In the genomic region with DNA sequence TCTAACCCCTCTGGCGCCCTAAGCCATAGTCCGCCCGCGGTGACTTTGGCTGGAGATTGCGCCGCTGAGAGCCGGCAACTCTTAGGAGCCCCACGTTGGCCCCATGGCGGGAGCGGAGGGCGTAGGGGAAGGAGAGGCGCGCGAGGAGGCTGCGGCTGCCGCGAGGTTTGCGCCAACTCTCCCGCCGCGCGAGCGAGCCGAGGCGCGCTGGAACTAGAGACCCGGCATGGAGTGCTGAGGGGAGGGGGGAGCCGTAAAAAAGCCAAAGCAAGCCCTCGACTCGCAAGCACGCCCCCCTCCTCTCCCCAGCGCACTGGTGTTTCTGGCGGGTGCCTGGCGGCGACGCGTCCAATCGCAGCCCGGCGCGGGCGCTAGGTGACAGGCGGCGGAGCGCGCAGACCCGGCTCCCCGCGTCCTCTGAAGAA, we compare ENCODE assay signal across 1 cellular context.
TF ChIP-seq lines count a peak whose summit lies in the region.

A gene with protein sequence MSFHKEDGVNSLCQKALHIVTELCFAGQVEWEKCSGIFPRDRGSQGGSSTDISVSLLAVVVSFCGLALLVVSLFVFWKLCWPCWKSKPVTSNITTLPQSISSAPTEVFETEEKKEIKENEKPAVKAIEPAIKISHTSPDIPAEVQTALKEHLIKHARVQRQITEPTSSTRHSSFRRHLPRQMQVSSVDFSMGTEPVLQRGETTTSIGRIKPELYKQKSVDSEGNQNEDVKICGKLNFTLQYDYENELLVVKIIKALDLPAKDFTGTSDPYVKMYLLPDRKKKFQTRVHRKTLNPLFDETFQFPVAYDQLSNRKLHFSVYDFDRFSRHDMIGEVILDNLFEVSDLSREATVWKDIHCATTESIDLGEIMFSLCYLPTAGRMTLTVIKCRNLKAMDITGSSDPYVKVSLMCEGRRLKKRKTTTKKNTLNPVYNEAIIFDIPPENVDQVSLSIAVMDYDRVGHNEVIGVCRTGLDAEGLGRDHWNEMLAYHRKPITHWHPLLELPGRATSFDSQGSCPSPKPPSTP (minus strand): TSS at position 233 of the 425 bp plus-strand sequence. CDS start 297 bp downstream, outside the sequence.

TF ChIP-seq in K562, 482 proteins besides CTCF, POLR2A, EP300 and RAD21 (continued from another document and continues in another):
- TF ChIP-seq, protein P1, sequence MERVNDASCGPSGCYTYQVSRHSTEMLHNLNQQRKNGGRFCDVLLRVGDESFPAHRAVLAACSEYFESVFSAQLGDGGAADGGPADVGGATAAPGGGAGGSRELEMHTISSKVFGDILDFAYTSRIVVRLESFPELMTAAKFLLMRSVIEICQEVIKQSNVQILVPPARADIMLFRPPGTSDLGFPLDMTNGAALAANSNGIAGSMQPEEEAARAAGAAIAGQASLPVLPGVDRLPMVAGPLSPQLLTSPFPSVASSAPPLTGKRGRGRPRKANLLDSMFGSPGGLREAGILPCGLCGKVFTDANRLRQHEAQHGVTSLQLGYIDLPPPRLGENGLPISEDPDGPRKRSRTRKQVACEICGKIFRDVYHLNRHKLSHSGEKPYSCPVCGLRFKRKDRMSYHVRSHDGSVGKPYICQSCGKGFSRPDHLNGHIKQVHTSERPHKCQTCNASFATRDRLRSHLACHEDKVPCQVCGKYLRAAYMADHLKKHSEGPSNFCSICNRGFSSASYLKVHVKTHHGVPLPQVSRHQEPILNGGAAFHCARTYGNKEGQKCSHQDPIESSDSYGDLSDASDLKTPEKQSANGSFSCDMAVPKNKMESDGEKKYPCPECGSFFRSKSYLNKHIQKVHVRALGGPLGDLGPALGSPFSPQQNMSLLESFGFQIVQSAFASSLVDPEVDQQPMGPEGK (CRISPR knock-in tag; IDR thresholded peaks at IDR 0.05; ENCODE audit: borderline replicate concordance), result no peak
- TF ChIP-seq LCOR (CRISPR knock-in tag; IDR thresholded peaks at IDR 0.05), result peak; percentile 55; the same call in 1 of the 2 replicates
- TF ChIP-seq, protein P2, sequence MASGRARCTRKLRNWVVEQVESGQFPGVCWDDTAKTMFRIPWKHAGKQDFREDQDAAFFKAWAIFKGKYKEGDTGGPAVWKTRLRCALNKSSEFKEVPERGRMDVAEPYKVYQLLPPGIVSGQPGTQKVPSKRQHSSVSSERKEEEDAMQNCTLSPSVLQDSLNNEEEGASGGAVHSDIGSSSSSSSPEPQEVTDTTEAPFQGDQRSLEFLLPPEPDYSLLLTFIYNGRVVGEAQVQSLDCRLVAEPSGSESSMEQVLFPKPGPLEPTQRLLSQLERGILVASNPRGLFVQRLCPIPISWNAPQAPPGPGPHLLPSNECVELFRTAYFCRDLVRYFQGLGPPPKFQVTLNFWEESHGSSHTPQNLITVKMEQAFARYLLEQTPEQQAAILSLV (tag; IDR thresholded peaks at IDR 0.05), result no peak
- TF ChIP-seq HBP1 (CRISPR knock-in tag; IDR thresholded peaks at IDR 0.05), result no peak
- peak; percentile 39 for TF ChIP-seq HNRNPLL (IDR thresholded peaks at IDR 0.05; ENCODE audit: low read depth, low read length, poor library complexity, severe bottlenecking)
- 0 out of 2 replicates have a peak, but pooled peaks have one; percentile 12 for TF ChIP-seq MYC (IDR thresholded peaks at IDR 0.05; ENCODE audit: low read depth, low read length)
- TF ChIP-seq MYC (CRISPR knock-in tag; IDR thresholded peaks at IDR 0.05; ENCODE audit: borderline replicate concordance, low read depth), result no peak
- TF ChIP-seq, protein P3, sequence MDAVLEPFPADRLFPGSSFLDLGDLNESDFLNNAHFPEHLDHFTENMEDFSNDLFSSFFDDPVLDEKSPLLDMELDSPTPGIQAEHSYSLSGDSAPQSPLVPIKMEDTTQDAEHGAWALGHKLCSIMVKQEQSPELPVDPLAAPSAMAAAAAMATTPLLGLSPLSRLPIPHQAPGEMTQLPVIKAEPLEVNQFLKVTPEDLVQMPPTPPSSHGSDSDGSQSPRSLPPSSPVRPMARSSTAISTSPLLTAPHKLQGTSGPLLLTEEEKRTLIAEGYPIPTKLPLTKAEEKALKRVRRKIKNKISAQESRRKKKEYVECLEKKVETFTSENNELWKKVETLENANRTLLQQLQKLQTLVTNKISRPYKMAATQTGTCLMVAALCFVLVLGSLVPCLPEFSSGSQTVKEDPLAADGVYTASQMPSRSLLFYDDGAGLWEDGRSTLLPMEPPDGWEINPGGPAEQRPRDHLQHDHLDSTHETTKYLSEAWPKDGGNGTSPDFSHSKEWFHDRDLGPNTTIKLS (IDR thresholded peaks at IDR 0.05; ENCODE audit: borderline replicate concordance, low read depth), result peak; percentile 40; the same call in 1 of the 2 replicates
- peak; percentile 42 for TF ChIP-seq RBM25 (IDR thresholded peaks at IDR 0.05; ENCODE audit: low read depth, low read length, severe bottlenecking)
- peak; percentile 47; the same call in 1 of the 2 replicates for TF ChIP-seq RB1 (IDR thresholded peaks at IDR 0.05; ENCODE audit: low read depth)
- TF ChIP-seq, protein P4, sequence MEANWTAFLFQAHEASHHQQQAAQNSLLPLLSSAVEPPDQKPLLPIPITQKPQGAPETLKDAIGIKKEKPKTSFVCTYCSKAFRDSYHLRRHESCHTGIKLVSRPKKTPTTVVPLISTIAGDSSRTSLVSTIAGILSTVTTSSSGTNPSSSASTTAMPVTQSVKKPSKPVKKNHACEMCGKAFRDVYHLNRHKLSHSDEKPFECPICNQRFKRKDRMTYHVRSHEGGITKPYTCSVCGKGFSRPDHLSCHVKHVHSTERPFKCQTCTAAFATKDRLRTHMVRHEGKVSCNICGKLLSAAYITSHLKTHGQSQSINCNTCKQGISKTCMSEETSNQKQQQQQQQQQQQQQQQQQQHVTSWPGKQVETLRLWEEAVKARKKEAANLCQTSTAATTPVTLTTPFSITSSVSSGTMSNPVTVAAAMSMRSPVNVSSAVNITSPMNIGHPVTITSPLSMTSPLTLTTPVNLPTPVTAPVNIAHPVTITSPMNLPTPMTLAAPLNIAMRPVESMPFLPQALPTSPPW (CRISPR knock-in tag; IDR thresholded peaks at IDR 0.05), result peak; percentile 57
- no peak for TF ChIP-seq IFI16 (CRISPR knock-in tag; IDR thresholded peaks at IDR 0.05)
- TF ChIP-seq YY1 (IDR thresholded peaks at IDR 0.05; ENCODE audit: borderline replicate concordance in 1 of 3, control insufficient read depth in 1 of 3, extremely low read depth in 1 of 3, insufficient read depth in 3 of 3, insufficient read length in 1 of 3, insufficient replicate concordance in 2 of 3, low read depth in 1 of 3, low read length in 2 of 3), result peak in 1 of 3 experiments; percentile 46
- peak; percentile 60 to 70 for TF ChIP-seq NRF1 (conservative IDR thresholded peaks at IDR 0.05 in 1 of 2, IDR thresholded peaks at IDR 0.05 in 1 of 2)
- no peak for TF ChIP-seq CUX1 (CRISPR knock-in tag; IDR thresholded peaks at IDR 0.05)
- TF ChIP-seq DACH1 (IDR thresholded peaks at IDR 0.05; ENCODE audit: partially characterized antibody), result no peak
- TF ChIP-seq ZNF165 (CRISPR knock-in tag; IDR thresholded peaks at IDR 0.05; ENCODE audit: borderline replicate concordance), result no peak
- TF ChIP-seq HDAC6 (IDR thresholded peaks at IDR 0.05; ENCODE audit: low read depth, low read length), result 0 out of 2 replicates have a peak, but pooled peaks have one; percentile 28
- TF ChIP-seq ATF1 (CRISPR knock-in tag; IDR thresholded peaks at IDR 0.05), result no peak
- peak; percentile 20; the same call in 1 of the 2 replicates for TF ChIP-seq ATF1 (tag; IDR thresholded peaks at IDR 0.05)
- TF ChIP-seq ZNF436 (CRISPR knock-in tag; IDR thresholded peaks at IDR 0.05), result no peak
- 0 out of 2 replicates have a peak, but pooled peaks have one; percentile 47 for TF ChIP-seq CTBP1 (IDR thresholded peaks at IDR 0.05; ENCODE audit: borderline replicate concordance)
- TF ChIP-seq, protein P5, sequence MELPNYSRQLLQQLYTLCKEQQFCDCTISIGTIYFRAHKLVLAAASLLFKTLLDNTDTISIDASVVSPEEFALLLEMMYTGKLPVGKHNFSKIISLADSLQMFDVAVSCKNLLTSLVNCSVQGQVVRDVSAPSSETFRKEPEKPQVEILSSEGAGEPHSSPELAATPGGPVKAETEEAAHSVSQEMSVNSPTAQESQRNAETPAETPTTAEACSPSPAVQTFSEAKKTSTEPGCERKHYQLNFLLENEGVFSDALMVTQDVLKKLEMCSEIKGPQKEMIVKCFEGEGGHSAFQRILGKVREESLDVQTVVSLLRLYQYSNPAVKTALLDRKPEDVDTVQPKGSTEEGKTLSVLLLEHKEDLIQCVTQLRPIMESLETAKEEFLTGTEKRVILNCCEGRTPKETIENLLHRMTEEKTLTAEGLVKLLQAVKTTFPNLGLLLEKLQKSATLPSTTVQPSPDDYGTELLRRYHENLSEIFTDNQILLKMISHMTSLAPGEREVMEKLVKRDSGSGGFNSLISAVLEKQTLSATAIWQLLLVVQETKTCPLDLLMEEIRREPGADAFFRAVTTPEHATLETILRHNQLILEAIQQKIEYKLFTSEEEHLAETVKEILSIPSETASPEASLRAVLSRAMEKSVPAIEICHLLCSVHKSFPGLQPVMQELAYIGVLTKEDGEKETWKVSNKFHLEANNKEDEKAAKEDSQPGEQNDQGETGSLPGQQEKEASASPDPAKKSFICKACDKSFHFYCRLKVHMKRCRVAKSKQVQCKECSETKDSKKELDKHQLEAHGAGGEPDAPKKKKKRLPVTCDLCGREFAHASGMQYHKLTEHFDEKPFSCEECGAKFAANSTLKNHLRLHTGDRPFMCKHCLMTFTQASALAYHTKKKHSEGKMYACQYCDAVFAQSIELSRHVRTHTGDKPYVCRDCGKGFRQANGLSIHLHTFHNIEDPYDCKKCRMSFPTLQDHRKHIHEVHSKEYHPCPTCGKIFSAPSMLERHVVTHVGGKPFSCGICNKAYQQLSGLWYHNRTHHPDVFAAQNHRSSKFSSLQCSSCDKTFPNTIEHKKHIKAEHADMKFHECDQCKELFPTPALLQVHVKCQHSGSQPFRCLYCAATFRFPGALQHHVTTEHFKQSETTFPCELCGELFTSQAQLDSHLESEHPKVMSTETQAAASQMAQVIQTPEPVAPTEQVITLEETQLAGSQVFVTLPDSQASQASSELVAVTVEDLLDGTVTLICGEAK (IDR thresholded peaks at IDR 0.05), result no peak
- TF ChIP-seq, protein P5 (CRISPR knock-in tag; IDR thresholded peaks at IDR 0.05), result no peak
- no peak for TF ChIP-seq ZZZ3 (IDR thresholded peaks at IDR 0.05)
- TF ChIP-seq NONO (IDR thresholded peaks at IDR 0.05; ENCODE audit: low read depth in 2 of 2, low read length in 1 of 2), result no peak
- TF ChIP-seq CHD2 (IDR thresholded peaks at IDR 0.05; ENCODE audit: low read depth, low read length), result peak; percentile 80
